23 cellular contexts compared by ENCODE assay signal in genomic region chr1:54037476-54037875, GRCh38. TPM values are rescaled to one million over a fixed set of nuclear protein-coding genes. Genes with fewer than 3 reads are reported as not detected.
DNase-seq lines count a peak whose midpoint lies in the region; ATAC-seq and TF ChIP-seq lines count a peak whose summit lies in the region.
"Had no signal": no experiment of that assay in that cellular context is flagged by ENCODE, and none has a peak within 500 bp of the region (broad histone marks: within the 10 kb centered on the region; RNA-seq: fewer than 3 reads in every experiment).

No MANE protein-coding gene starts in this region.

- ATAC-seq in CD4-positive, alpha-beta T cell (ENCODE audit: poor library complexity), result no peak
- no peak for ATAC-seq in IMR-90 (ENCODE audit: low read depth)
- ATAC-seq: effector memory CD8-positive, alpha-beta T cell had no signal

- TF ChIP-seq EP300 in stomach (IDR thresholded peaks at IDR 0.05), result no peak

- no peaks in the 10 kb centered on the region for H3K9me3 ChIP-seq in CD4-positive, alpha-beta T cell (ENCODE audit: control insufficient read depth, low read length)
- H3K9me3 ChIP-seq in IMR-90 (ENCODE audit: control insufficient read depth, insufficient read depth, low read length), result no peaks in the 10 kb centered on the region
- H3K9me3 ChIP-seq in adipocyte (ENCODE audit: control insufficient read depth, low read length), result no peaks in the 10 kb centered on the region
- H3K9me3 ChIP-seq in stomach, result no peaks in the 10 kb centered on the region
- H3K9me3 ChIP-seq: heart right ventricle, spleen had no signal

- H3K14ac ChIP-seq in IMR-90 (replicated peaks; ENCODE audit: low read depth, low read length), result no peak overlapping the region

- H3K4me1 Mint-ChIP-seq in CD4-positive, alpha-beta T cell (ENCODE audit: low read depth), result no peaks in the 10 kb centered on the region
- H3K4me1 Mint-ChIP-seq: neural crest cell had no signal

- TF ChIP-seq POLR2A in IMR-90 (IDR thresholded peaks at IDR 0.05; ENCODE audit: low read depth, low read length) (no peak), stomach (IDR thresholded peaks at IDR 0.05) (no peak)

- no TSS peak for BruUV-seq in IMR-90 (replicated peaks; lab: Mats Ljungman, UMichigan)

- intact Hi-C loops in CD4-positive, alpha-beta T cell (cut with DNase I, micrococcal nuclease), result no loop called here
- intact Hi-C loops in IMR-90 (cut with micrococcal nuclease) (no loop called here), stomach (cut with DNase I; ENCODE audit: low total_unique reads) (no loop called here)

- no peaks in the 10 kb centered on the region for H4K20me1 ChIP-seq in IMR-90 (ENCODE audit: insufficient read depth, low read length)

- H3K79me1 ChIP-seq in IMR-90 (ENCODE audit: low read depth in 1 of 2, low read length in 2 of 2), result peaks cover 0 to 4% of the 10 kb centered on the region in 2 experiments; a peak in 1 of 4 replicates

- no peak overlapping the region for H4K5ac ChIP-seq in IMR-90 (ENCODE audit: low read depth, low read length)

- POLR2A ChIA-PET in CD4-positive, alpha-beta T cell (lab: Charles Lee), result no interaction called here
- POLR2A ChIA-PET in IMR-90 (lab: Charles Lee; ENCODE audit: unreplicated experiment), result no interaction called here

- no peak overlapping the region for H4K8ac ChIP-seq in IMR-90 (ENCODE audit: low read depth in 2 of 2, low read length in 2 of 2)

- H2BK15ac ChIP-seq in IMR-90 (ENCODE audit: low read depth, low read length), result no peak overlapping the region

- peaks cover 92% of the 10 kb centered on the region for H3K36me3 Mint-ChIP-seq in CD4-positive, alpha-beta T cell (ENCODE audit: low read depth)

- DNase-seq in CD4-positive, alpha-beta T cell, result no peak
- DNase-seq in IMR-90 (peak; percentile 60), adipocyte (ENCODE audit: low read depth) (peak; percentile 36), fibroblast of peridontal ligament (ENCODE audit: extremely low read depth) (peak; percentile 51), stomach (no peak), NCI-H1048 (lab: John Stamatoyannopoulos, UW) (no peak), SIG-M5 treated with dmso at 0.1 percent for 504 hours (lab: John Stamatoyannopoulos, UW; ENCODE audit: unreplicated experiment) (no peak)
- DNase-seq: activated CD4-positive, alpha-beta T cell treated with anti-CD3 and anti-CD28 coated beads, Interleukin-2, amount 10 ng/mL, durations not matched to agents 7 days and 5 days; activated gamma-delta T cell; AML-193; effector memory CD8-positive, alpha-beta T cell; GOT3; heart right ventricle; NCI-H524 treated with DMSO at 0.1 percent for 48 hours; SHP77; spleen; stimulated activated CD4-positive, alpha-beta T cell treated with anti-CD3 and anti-CD28 coated beads, Interleukin-4, amount 100 ng/mL, for 4 hours had no signal

- H3K4me3 ChIP-seq in IMR-90 (ENCODE audit: insufficient read depth, low read depth, low read length), result no peak overlapping the region
- H3K4me3 ChIP-seq in adipocyte (ENCODE audit: low read length), result no peak overlapping the region
- H3K4me3 ChIP-seq in stomach, result no peak overlapping the region
- H3K4me3 ChIP-seq: heart right ventricle, spleen had no signal

- in situ Hi-C loops in IMR-90 (cut with MboI; ENCODE audit: low sequenced_read_pairs), result no loop called here

- H3K36me3 ChIP-seq in IMR-90 (ENCODE audit: control insufficient read depth, insufficient read depth, low read length) (peaks cover 34% of the 10 kb centered on the region), adipocyte (ENCODE audit: control insufficient read depth, insufficient read depth, low read length, severe bottlenecking) (peaks cover 100% of the 10 kb centered on the region), stomach (peaks cover 72 to 100% (median 100%) of the 10 kb centered on the region in 4 donors)

- CTCF ChIA-PET in CD4-positive, alpha-beta T cell (lab: Charles Lee), result interaction anchor here (1.3 kb wide), 1 partner anchor 16 kb away, joined by 3 read pairs; the partner anchor contains the start of genes TCEANC2 and TMEM59
- CTCF ChIA-PET in IMR-90 (lab: Yijun Ruan, JAX), result no interaction called here

- no peak overlapping the region for H2AK9ac ChIP-seq in IMR-90 (replicated peaks; ENCODE audit: low read depth, low read length, poor library complexity)

- no peak overlapping the region for H3K4me2 ChIP-seq in IMR-90 (ENCODE audit: low read depth, low read length)

- no peak overlapping the region for H2AK5ac ChIP-seq in IMR-90 (ENCODE audit: low read depth, low read length)

- H3K27me3 ChIP-seq in CD4-positive, alpha-beta T cell (ENCODE audit: control insufficient read depth, insufficient read depth, low read length), result no peaks in the 10 kb centered on the region
- H3K27me3 ChIP-seq in IMR-90 (ENCODE audit: control insufficient read depth, insufficient read depth, low read length) (no peaks in the 10 kb centered on the region), adipocyte (replicated peaks; ENCODE audit: control insufficient read depth, insufficient read depth, low read length) (no peaks in the 10 kb centered on the region), stomach (no peaks in the 10 kb centered on the region)
- H3K27me3 ChIP-seq: heart right ventricle, spleen had no signal

- no peak overlapping the region for H3K56ac ChIP-seq in IMR-90 (ENCODE audit: extremely low read depth, insufficient read depth, low read length)

- no peak overlapping the region for H3K4ac ChIP-seq in IMR-90 (ENCODE audit: low read depth, low read length)

- H2BK5ac ChIP-seq in IMR-90 (ENCODE audit: low read depth, low read length, poor library complexity, severe bottlenecking), result no peak overlapping the region

- H3K9me1 ChIP-seq in IMR-90 (ENCODE audit: insufficient read depth, low read length), result no peaks in the 10 kb centered on the region

- no peak overlapping the region for H3K23ac ChIP-seq in IMR-90 (ENCODE audit: low read depth, low read length)

- TF ChIP-seq RAD21 in IMR-90 (IDR thresholded peaks at IDR 0.05; ENCODE audit: low read length), result no peak

- H3K27ac Mint-ChIP-seq in CD4-positive, alpha-beta T cell, result peak overlapping the region; percentile 7
- H3K27ac Mint-ChIP-seq: activated CD4-positive, alpha-beta T cell treated with anti-CD3 and anti-CD28 coated beads, Interleukin-2, amount 10 ng/mL, durations not matched to agents 7 days and 5 days; type B pancreatic cell had no signal

- H3K4me3 Mint-ChIP-seq in CD4-positive, alpha-beta T cell, result no peak overlapping the region
- H3K4me3 Mint-ChIP-seq: activated CD4-positive, alpha-beta T cell treated with anti-CD3 and anti-CD28 coated beads, Interleukin-2, amount 10 ng/mL, durations not matched to agents 7 days and 5 days; effector memory CD8-positive, alpha-beta T cell; neural crest cell; type B pancreatic cell had no signal

- dilution Hi-C loops in IMR-90 (cut with HindIII; ENCODE audit: low sequenced_read_pairs, unreplicated experiment), result no loop called here

- H4K91ac ChIP-seq in IMR-90 (ENCODE audit: insufficient read depth, low read depth, low read length), result no peak overlapping the region

- H3K18ac ChIP-seq in IMR-90 (ENCODE audit: low read depth, low read length), result no peak overlapping the region

- no peaks in the 10 kb centered on the region for H3K9me3 Mint-ChIP-seq in CD4-positive, alpha-beta T cell
- H3K9me3 Mint-ChIP-seq: activated CD4-positive, alpha-beta T cell treated with anti-CD3 and anti-CD28 coated beads, Interleukin-2, amount 10 ng/mL, durations not matched to agents 7 days and 5 days; effector memory CD8-positive, alpha-beta T cell; neural crest cell; type B pancreatic cell had no signal

- H2BK120ac ChIP-seq in IMR-90 (ENCODE audit: low read depth, low read length), result no peak overlapping the region

- no peak overlapping the region for H2BK20ac ChIP-seq in IMR-90 (ENCODE audit: low read depth, low read length)

- H3K9ac ChIP-seq in IMR-90 (ENCODE audit: low read depth, low read length), result no peak overlapping the region
- no peak overlapping the region for H3K9ac ChIP-seq in adipocyte (ENCODE audit: low read length)

- TF ChIP-seq CTCF in CD4-positive, alpha-beta T cell (IDR thresholded peaks at IDR 0.05), result no peak
- TF ChIP-seq CTCF in IMR-90 (conservative IDR thresholded peaks at IDR 0.05; ENCODE audit: low read depth, low read length), result no peak
- TF ChIP-seq CTCF in stomach (IDR thresholded peaks at IDR 0.05), result no peak

- H3K4me1 ChIP-seq in IMR-90 (ENCODE audit: control insufficient read depth, insufficient read depth, low read length) (no peaks in the 10 kb centered on the region), adipocyte (ENCODE audit: control insufficient read depth, insufficient read depth, low read length) (peaks cover 2% of the 10 kb centered on the region), stomach (peaks cover 0 to 5% (median 0%) of the 10 kb centered on the region in 4 donors)
- H3K4me1 ChIP-seq: spleen had no signal

- H3K27me3 Mint-ChIP-seq in CD4-positive, alpha-beta T cell, result no peaks in the 10 kb centered on the region
- H3K27me3 Mint-ChIP-seq: activated CD4-positive, alpha-beta T cell treated with anti-CD3 and anti-CD28 coated beads, Interleukin-2, amount 10 ng/mL, durations not matched to agents 7 days and 5 days; effector memory CD8-positive, alpha-beta T cell; type B pancreatic cell had no signal

- no peak overlapping the region for H2AFZ ChIP-seq in IMR-90 (replicated peaks; ENCODE audit: low read length, poor library complexity)

- no peak overlapping the region for H3K27ac ChIP-seq in CD4-positive, alpha-beta T cell (ENCODE audit: low read depth, low read length)
- H3K27ac ChIP-seq in IMR-90 (ENCODE audit: insufficient read depth, low read length), result no peak overlapping the region
- no peak overlapping the region for H3K27ac ChIP-seq in stomach
- H3K27ac ChIP-seq: heart right ventricle, spleen had no signal

TF ChIP-seq in IMR-90, 13 proteins besides CTCF, POLR2A, EP300 and RAD21 (continues in another document):
- TF ChIP-seq MAFK (IDR thresholded peaks at IDR 0.05; ENCODE audit: low read depth, low read length), result no peak

RNA-seq across cellular contexts. Expression of gene TMEM59, which starts 15.5 kb away (rescaled TPM):
- 100 to 1,000 TPM; 128 TPM for total RNA-seq in CD4-positive, alpha-beta T cell
- total RNA-seq in IMR-90 (2012; rRNA removed), result 199 and 241 TPM in 2 replicates
- polyA plus RNA-seq in IMR-90 (2012; rRNA removed), result 226 and 239 TPM in 2 replicates
- polyA plus RNA-seq in IMR-90 (2012; cell fraction: cytosol; rRNA removed), result 204 and 263 TPM in 2 replicates
- polyA plus RNA-seq in IMR-90 (2012; cell fraction: nucleus; rRNA removed; ENCODE audit: low replicate concordance), result 38.7 and 107 TPM in 2 replicates
- 100 to 1,000 TPM in 4 of 5 donors, 10 to 100 TPM in 1; 95.7 to 322 (median 220) TPM for total RNA-seq in stomach
- 100 to 1,000 TPM; 103 to 179 (median 169) TPM for polyA plus RNA-seq in stomach

RNA-seq across cellular contexts. Expression of gene TCEANC2, which starts 15.9 kb away (rescaled TPM):
- total RNA-seq in CD4-positive, alpha-beta T cell, result 1 to 10 TPM; 2.3 to 2.7 TPM
- 3.1 and 3.2 TPM in 2 replicates for total RNA-seq in IMR-90 (2012; rRNA removed)
- polyA plus RNA-seq in IMR-90 (2012; rRNA removed), result 2.4 TPM in 2 replicates
- polyA plus RNA-seq in IMR-90 (2012; cell fraction: cytosol; rRNA removed), result 1.1 TPM in 2 replicates
- 1.4 and 3.1 TPM in 2 replicates for polyA plus RNA-seq in IMR-90 (2012; cell fraction: nucleus; rRNA removed; ENCODE audit: low replicate concordance)
- 1 to 10 TPM; 2.2 to 8.8 (median 2.6) TPM for total RNA-seq in stomach
- polyA plus RNA-seq in stomach, result 1 to 10 TPM; 1.8 to 3.1 (median 2.3) TPM

RNA-seq across cellular contexts. Expression of gene LDLRAD1, which starts 19.5 kb away (rescaled TPM):
- total RNA-seq in CD4-positive, alpha-beta T cell, result not detected
- total RNA-seq in IMR-90 (2012; rRNA removed) (not detected in 2 replicates), stomach (not detected)
- polyA plus RNA-seq in IMR-90 (2012; rRNA removed) (not detected in 2 replicates), stomach (under 1 TPM in 2 of 3 donors, not detected in 1; 0.12 to 0.40 TPM)
- not detected in 2 replicates for polyA plus RNA-seq in IMR-90 (2012; cell fraction: cytosol; rRNA removed)
- not detected in 2 replicates for polyA plus RNA-seq in IMR-90 (2012; cell fraction: nucleus; rRNA removed; ENCODE audit: low replicate concordance)
- total RNA-seq: activated CD4-positive, alpha-beta T cell treated with anti-CD3 and anti-CD28 coated beads, Interleukin-2, amount 10 ng/mL, durations not matched to agents 7 days and 5 days; Daoy; heart right ventricle; lower leg skin; mononuclear cell; neural crest cell; spleen; T-helper 1 cell treated with Interleukin-12 subunit alpha and Interleukin-12 subunit beta and Interleukin-4 antibody, amounts not matched to agents 30 ng/mL and 1 ng/mL, for 36 hours had no signal
- polyA plus RNA-seq: heart right ventricle, spleen had no signal

Comparison
In these comparisons a context has a peak if more than half of its experiments do, and no peak if none do; other contexts are left out.
1. DNase-seq: peak in IMR-90 (single experiment), adipocyte (single experiment) and fibroblast of peridontal ligament (single experiment); none in CD4-positive, alpha-beta T cell (0 of 10), stomach (single experiment), NCI-H1048 (single experiment) and SIG-M5 treated with dmso at 0.1 percent for 504 hours (single experiment).